ENCODE assay signal across 13 cellular contexts in the genomic region with DNA sequence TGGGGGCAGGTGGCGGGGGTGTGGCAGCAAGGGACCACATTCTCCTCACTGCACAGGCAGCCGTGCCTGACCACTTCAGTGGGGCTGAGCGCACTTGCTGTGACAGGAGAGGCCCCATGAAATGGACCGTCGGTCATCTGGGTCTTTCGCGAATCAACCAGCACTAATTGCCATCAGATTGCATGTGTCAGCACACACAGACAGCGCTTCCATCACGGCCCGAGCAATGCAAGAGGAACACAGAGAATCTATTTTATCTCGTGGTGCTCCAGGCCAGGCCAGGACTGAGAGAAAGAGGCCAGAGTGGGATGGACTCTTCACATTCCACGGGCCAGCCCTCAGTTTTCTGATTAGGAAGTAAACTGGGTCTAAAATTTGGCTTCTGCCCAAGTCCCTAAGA.
"Had no signal": no experiment of that assay in that cellular context is flagged by ENCODE, and none has a peak within 500 bp of the region (broad histone marks: within the 10 kb centered on the region; RNA-seq: fewer than 3 reads in every experiment).

No MANE protein-coding gene starts in this region.

- DNase-seq: activated CD4-positive, alpha-beta T cell treated with anti-CD3 and anti-CD28 coated beads for 36 hours; activated CD8-positive, alpha-beta T cell treated with anti-CD3 and anti-CD28 coated beads for 36 hours; activated naive CD4-positive, alpha-beta T cell treated with anti-CD3 and anti-CD28 coated beads for 36 hours; erythroblast; left cardiac atrium; mammary epithelial cell; T1000; transverse colon; WERI-Rb-1 had no signal

- H3K4me3 Mint-ChIP-seq: activated CD4-positive, alpha-beta T cell treated with anti-CD3 and anti-CD28 coated beads for 36 hours; activated CD8-positive, alpha-beta T cell treated with anti-CD3 and anti-CD28 coated beads for 36 hours; activated naive CD4-positive, alpha-beta T cell treated with anti-CD3 and anti-CD28 coated beads for 36 hours; activated T-helper 1 cell treated with anti-CD3 and anti-CD28 coated beads, Interleukin-12 subunit alpha, Interleukin-12 subunit beta, Interleukin-2, Interleukin-4 antibody, amounts not matched to agents 30 ng/mL and 10 ng/mL and 1 ng/mL, durations not matched to agents 14 hours and 24 hours and 36 hours; dendritic cell treated with granulocyte-macrophage colony-stimulating factor and Interleukin-4, amounts not matched to agents 40 ng/mL and 50 ng/mL, for 4 days; natural killer cell treated with Interleukin-12 subunit alpha and Interleukin-12 subunit beta and Interleukin-15 and Interleukin-18, amount 100 ng/mL, for 72 hours had no signal

- H3K36me3 ChIP-seq: transverse colon had no signal

- H3K4me1 ChIP-seq: transverse colon had no signal

- ATAC-seq: activated CD4-positive, alpha-beta T cell treated with anti-CD3 and anti-CD28 coated beads for 36 hours; activated CD8-positive, alpha-beta T cell treated with anti-CD3 and anti-CD28 coated beads for 36 hours; left cardiac atrium; natural killer cell treated with Interleukin-12 subunit alpha and Interleukin-12 subunit beta and Interleukin-15 and Interleukin-18, amount 100 ng/mL, for 72 hours had no signal

- H3K27me3 Mint-ChIP-seq: activated CD4-positive, alpha-beta T cell treated with anti-CD3 and anti-CD28 coated beads for 36 hours; activated CD8-positive, alpha-beta T cell treated with anti-CD3 and anti-CD28 coated beads for 36 hours; dendritic cell treated with granulocyte-macrophage colony-stimulating factor and Interleukin-4, amounts not matched to agents 40 ng/mL and 50 ng/mL, for 4 days; natural killer cell treated with Interleukin-12 subunit alpha and Interleukin-12 subunit beta and Interleukin-15 and Interleukin-18, amount 100 ng/mL, for 72 hours had no signal

- H3K9me3 Mint-ChIP-seq: activated CD8-positive, alpha-beta T cell treated with anti-CD3 and anti-CD28 coated beads for 36 hours had no signal

- H3K27me3 ChIP-seq: transverse colon had no signal

- H3K4me1 Mint-ChIP-seq: activated CD4-positive, alpha-beta T cell treated with anti-CD3 and anti-CD28 coated beads for 36 hours had no signal

- H3K9me3 ChIP-seq: transverse colon had no signal

- H3K27ac ChIP-seq: skin epidermis, transverse colon, WERI-Rb-1 had no signal

- H3K27ac Mint-ChIP-seq: activated CD4-positive, alpha-beta T cell treated with anti-CD3 and anti-CD28 coated beads for 36 hours; activated CD8-positive, alpha-beta T cell treated with anti-CD3 and anti-CD28 coated beads for 36 hours; activated naive CD4-positive, alpha-beta T cell treated with anti-CD3 and anti-CD28 coated beads for 36 hours; activated T-helper 1 cell treated with anti-CD3 and anti-CD28 coated beads, Interleukin-12 subunit alpha, Interleukin-12 subunit beta, Interleukin-2, Interleukin-4 antibody, amounts not matched to agents 30 ng/mL and 10 ng/mL and 1 ng/mL, durations not matched to agents 14 hours and 24 hours and 36 hours; dendritic cell treated with granulocyte-macrophage colony-stimulating factor and Interleukin-4, amounts not matched to agents 40 ng/mL and 50 ng/mL, for 4 days had no signal

- H3K4me3 ChIP-seq: skin epidermis, transverse colon had no signal
